ENCODE assay signal across 11 cellular contexts in genomic region chr18:41940506-41941215, GRCh38. TPM values are rescaled to one million over a fixed set of nuclear protein-coding genes. Genes with fewer than 3 reads are reported as not detected.
DNase-seq lines count a peak whose midpoint lies in the region; ATAC-seq and TF ChIP-seq lines count a peak whose summit lies in the region.
"Had no signal": no experiment of that assay in that cellular context is flagged by ENCODE, and none has a peak within 500 bp of the region (broad histone marks: within the 10 kb centered on the region; RNA-seq: fewer than 3 reads in every experiment).

No MANE protein-coding gene starts in this region.

- WGBS in sigmoid colon, 2 donors = 62 to 71% methylated on average over 6 of the region's 6 CpGs

- no peaks in the 10 kb centered on the region for H3K27me3 ChIP-seq in neuron (ENCODE audit: insufficient read depth, low read length)
- H3K27me3 ChIP-seq in effector memory CD4-positive, alpha-beta T cell (replicated peaks; ENCODE audit: control insufficient read depth, insufficient read depth, low read length, poor library complexity, severe bottlenecking) = no peaks in the 10 kb centered on the region
- no peaks in the 10 kb centered on the region for H3K27me3 ChIP-seq in sigmoid colon

- TF ChIP-seq POLR2A in sigmoid colon (IDR thresholded peaks at IDR 0.05) = no peak

- TF ChIP-seq EP300 in sigmoid colon (IDR thresholded peaks at IDR 0.05) = no peak

- H3K4me1 ChIP-seq in neuron (ENCODE audit: insufficient read depth, low read length) (peaks cover 6% of the 10 kb centered on the region), sigmoid colon (no peaks in the 10 kb centered on the region)
- no peaks in the 10 kb centered on the region for H3K4me1 ChIP-seq in effector memory CD4-positive, alpha-beta T cell (ENCODE audit: control insufficient read depth, insufficient read depth, low read length, poor library complexity, severe bottlenecking)

- no peak for ATAC-seq in GM21737 (IDR thresholded peaks at IDR 0.05; ENCODE audit: unreplicated experiment)
- ATAC-seq: activated CD4-positive, CD25-positive, alpha-beta regulatory T cell treated with anti-CD3 and anti-CD28 coated beads, Interleukin-2, amount 50 U/mL, for 24 hours had no signal

- H3K27ac ChIP-seq in epithelial cell of prostate (peak overlapping the region; percentile 74), sigmoid colon (no peak overlapping the region)
- no peak overlapping the region for H3K27ac ChIP-seq in effector memory CD4-positive, alpha-beta T cell (ENCODE audit: insufficient read depth, low read length, poor library complexity, severe bottlenecking)
- H3K27ac ChIP-seq: skin epidermis had no signal

- H3K4me3 ChIP-seq in neuron (ENCODE audit: low read length) (no peak overlapping the region), sigmoid colon (no peak overlapping the region)
- H3K4me3 ChIP-seq in effector memory CD4-positive, alpha-beta T cell (ENCODE audit: insufficient read depth, low read depth, low read length, poor library complexity, severe bottlenecking) = no peak overlapping the region
- H3K4me3 ChIP-seq: skin epidermis had no signal

- DNase-seq in EL (peak; percentile 98), NCI-H226 (peak; percentile 88), epithelial cell of prostate (ENCODE audit: low read depth, low spot score) (peak; percentile 29), sigmoid colon (no peak), NCI-H1105 (lab: John Stamatoyannopoulos, UW) (no peak)
- no peak for DNase-seq in effector memory CD4-positive, alpha-beta T cell
- DNase-seq: OCI-M1 had no signal

- TF ChIP-seq CTCF in sigmoid colon (IDR thresholded peaks at IDR 0.05) = no peak

- no peaks in the 10 kb centered on the region for H3K9me3 ChIP-seq in neuron (ENCODE audit: low read length)
- H3K9me3 ChIP-seq in effector memory CD4-positive, alpha-beta T cell (ENCODE audit: control insufficient read depth, low read length) = no peaks in the 10 kb centered on the region
- H3K9me3 ChIP-seq in sigmoid colon = no peaks in the 10 kb centered on the region

- H3K36me3 ChIP-seq in neuron (ENCODE audit: insufficient read depth, low read length) (no peaks in the 10 kb centered on the region), sigmoid colon (no peaks in the 10 kb centered on the region)
- H3K36me3 ChIP-seq in effector memory CD4-positive, alpha-beta T cell (ENCODE audit: control insufficient read depth, insufficient read depth, low read length) = no peaks in the 10 kb centered on the region

- intact Hi-C loops in sigmoid colon (cut with DNase I) = no loop called here

- H2AFZ ChIP-seq in neuron (ENCODE audit: low read depth, low read length) = peak overlapping the region; percentile 18

RNA-seq across cellular contexts. Expression of gene PIK3C3, which starts 14.4 kb away (rescaled TPM):
- 10 to 100 TPM; 42.0 to 54.8 (median 44.8) TPM for total RNA-seq in sigmoid colon
- polyA plus RNA-seq in sigmoid colon = 10 to 100 TPM; 22.7 to 28.2 (median 27.5) TPM

Comparison
In these comparisons a context has a peak if more than half of its experiments do, and no peak if none do; other contexts are left out.
1. DNase-seq: peak in EL (single experiment), NCI-H226 (single experiment) and epithelial cell of prostate (single experiment); none in effector memory CD4-positive, alpha-beta T cell (0 of 3), sigmoid colon (single experiment) and NCI-H1105 (single experiment).